In genomic region chrX:107206697-107207065, GRCh38 we compare ENCODE assay signal across 1 cellular context.
TF ChIP-seq lines count a peak whose summit lies in the region.

No MANE protein-coding gene starts in this region.

TF ChIP-seq in GM12878, 131 proteins besides CTCF, POLR2A, EP300 and RAD21:
- TF ChIP-seq HSF1 (IDR thresholded peaks at IDR 0.05; ENCODE audit: low read depth, low read length): no peak
- no peak for TF ChIP-seq RELA (IDR thresholded peaks at IDR 0.05; ENCODE audit: borderline replicate concordance, partially characterized antibody)
